ENCODE assay signal across 25 cellular contexts in genomic region chr17:13410214-13410613, GRCh38.
"Had no signal": no experiment of that assay in that cellular context is flagged by ENCODE, and none has a peak within 500 bp of the region (broad histone marks: within the 10 kb centered on the region; RNA-seq: fewer than 3 reads in every experiment).

No MANE protein-coding gene starts in this region.

- H3K4me3 Mint-ChIP-seq: activated B cell treated with CpG ODN at 0.5 μM for 24 hours; activated CD8-positive, alpha-beta T cell treated with anti-CD3 and anti-CD28 coated beads for 36 hours; activated naive CD4-positive, alpha-beta T cell treated with anti-CD3 and anti-CD28 coated beads, Interleukin-2, amount 50 U/mL, for 24 hours; brain; central memory CD8-positive, alpha-beta T cell; IgD-negative memory B cell; T-helper 17 cell had no signal

- H3K27ac Mint-ChIP-seq: activated B cell treated with CpG ODN at 0.5 μM for 24 hours; activated CD8-positive, alpha-beta T cell treated with anti-CD3 and anti-CD28 coated beads for 36 hours; activated naive CD4-positive, alpha-beta T cell treated with anti-CD3 and anti-CD28 coated beads, Interleukin-2, amount 50 U/mL, for 24 hours; IgD-negative memory B cell; T-helper 17 cell had no signal

- H3K27me3 Mint-ChIP-seq: activated B cell treated with CpG ODN at 0.5 μM for 24 hours; central memory CD8-positive, alpha-beta T cell; IgD-negative memory B cell had no signal

- H3K36me3 ChIP-seq: ascending aorta, SJSA1 had no signal

- ATAC-seq: activated CD8-positive, alpha-beta T cell treated with anti-CD3 and anti-CD28 coated beads for 36 hours; Panc1; T-helper 17 cell had no signal

- H3K4me1 Mint-ChIP-seq: activated B cell treated with CpG ODN at 0.5 μM for 24 hours; activated naive CD4-positive, alpha-beta T cell treated with anti-CD3 and anti-CD28 coated beads, Interleukin-2, amount 50 U/mL, for 24 hours; brain; central memory CD8-positive, alpha-beta T cell; IgD-negative memory B cell; T-helper 17 cell had no signal

- H3K36me3 Mint-ChIP-seq: activated naive CD4-positive, alpha-beta T cell treated with anti-CD3 and anti-CD28 coated beads, Interleukin-2, amount 50 U/mL, for 24 hours; brain; IgD-negative memory B cell had no signal

- H3K27ac ChIP-seq: ascending aorta, SJSA1 had no signal

- H3K9me3 ChIP-seq: ascending aorta, SJSA1 had no signal

- H3K9me3 Mint-ChIP-seq: activated B cell treated with CpG ODN at 0.5 μM for 24 hours; activated CD8-positive, alpha-beta T cell treated with anti-CD3 and anti-CD28 coated beads for 36 hours; central memory CD8-positive, alpha-beta T cell had no signal

- H3K27me3 ChIP-seq: ascending aorta, SJSA1 had no signal

- FAIRE-seq: TTC549 had no signal

- H3K4me1 ChIP-seq: ascending aorta, SJSA1 had no signal

- H3K4me3 ChIP-seq: ascending aorta, SJSA1 had no signal

- DNase-seq: activated B cell treated with CpG ODN at 0.5 μM for 24 hours; activated CD4-positive, alpha-beta T cell treated with anti-CD3 and anti-CD28 coated beads, Interleukin-2, amount 50 U/mL, for 1 hour; activated CD8-positive, alpha-beta memory T cell treated with anti-CD3 and anti-CD28 coated beads, Interleukin-2, amount 50 U/mL, for 4 hours; activated CD8-positive, alpha-beta T cell treated with anti-CD3 and anti-CD28 coated beads for 36 hours; activated naive CD4-positive, alpha-beta T cell; KG1; NCI-H1092 treated with DMSO at 0.1 percent for 48 hours; NCI-H1417 treated with DMSO at 0.1 percent for 48 hours; NCI-H1694 treated with DMSO at 0.1 percent for 48 hours; NCI-H2029 treated with DMSO at 0.1 percent for 48 hours; NCI-H510A treated with DMSO at 0.1 percent for 48 hours; NCI-H69; NK-92 treated with Interleukin-12 subunit alpha and Interleukin-12 subunit beta, amount 100 ng/mL, for 24 hours; OCI-M1; RPMI8226; T-helper 17 cell; T-helper 9 cell had no signal
